In genomic region chr22:41339823-41340222, GRCh38 we compare ENCODE assay signal across 1 cellular context.
TF ChIP-seq lines count a peak whose summit lies in the region.

No MANE protein-coding gene starts in this region.

TF ChIP-seq in HepG2, 621 proteins besides CTCF, POLR2A, EP300 and RAD21:
- TF ChIP-seq MNT (IDR thresholded peaks at IDR 0.05) (no peak), AGO2 (optimal IDR thresholded peaks at IDR 0.05; ENCODE audit: low read depth, low read length) (peak; percentile 11)
